ENCODE assay signal across 9 cellular contexts in the genomic region with DNA sequence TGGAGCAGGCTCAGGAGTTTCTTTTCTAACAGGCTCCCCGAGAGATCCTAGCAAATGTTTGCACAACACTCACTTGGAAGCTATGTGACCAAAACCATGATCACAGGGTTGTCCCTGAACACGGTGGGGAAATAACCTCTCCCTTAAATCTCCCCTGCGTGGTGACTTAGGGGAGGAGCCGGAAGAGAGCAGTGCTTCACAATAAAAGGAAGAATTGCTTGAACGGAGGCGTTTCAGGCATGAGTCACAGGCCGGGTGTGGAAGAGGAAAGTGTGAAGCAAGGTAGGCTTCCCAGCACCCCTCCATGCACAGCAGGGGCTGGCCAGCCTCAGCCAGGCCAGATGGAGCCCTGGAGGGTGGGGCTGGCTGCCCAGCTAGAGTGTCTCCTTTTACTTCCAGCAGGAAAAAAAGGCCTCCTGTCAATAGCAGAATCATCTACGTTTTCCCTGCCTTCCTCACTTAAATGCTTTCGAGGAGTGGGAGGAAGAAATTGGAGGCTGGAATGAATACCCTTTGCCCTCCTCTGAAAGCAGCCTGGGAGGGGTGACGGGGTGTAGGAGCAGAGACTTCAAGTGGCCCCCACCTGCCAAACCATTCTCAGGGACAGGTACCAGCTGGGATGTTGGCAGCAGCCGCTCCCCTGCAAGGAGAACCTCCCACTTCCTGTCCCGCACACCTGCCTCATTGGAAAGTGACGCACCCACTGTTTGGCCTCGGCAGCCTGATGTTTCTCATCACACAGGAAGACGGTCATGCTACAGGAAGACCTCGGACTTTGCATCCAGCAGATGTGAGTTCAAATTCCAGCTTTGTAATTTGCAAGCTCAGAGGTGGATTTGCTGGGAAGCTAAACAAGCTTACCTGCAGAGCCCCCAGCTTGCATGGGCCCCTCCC. TPM values are rescaled to one million over a fixed set of nuclear protein-coding genes. Genes with fewer than 3 reads are reported as not detected.
DNase-seq lines count a peak whose midpoint lies in the region; TF ChIP-seq lines count a peak whose summit lies in the region.
"Had no signal": no experiment of that assay in that cellular context is flagged by ENCODE, and none has a peak within 500 bp of the region (broad histone marks: within the 10 kb centered on the region; RNA-seq: fewer than 3 reads in every experiment).

No MANE protein-coding gene starts in this region.

- H3K9me3 ChIP-seq in MM.1S (replicated peaks; ENCODE audit: insufficient read depth, low read length) (no peaks in the 10 kb centered on the region), right atrium auricular region (no peaks in the 10 kb centered on the region), spleen (no peaks in the 10 kb centered on the region)

- H3K27me3 ChIP-seq in MM.1S (replicated peaks; ENCODE audit: insufficient read depth, low read length) = no peaks in the 10 kb centered on the region
- no peaks in the 10 kb centered on the region for H3K27me3 ChIP-seq in right atrium auricular region
- H3K27me3 ChIP-seq in spleen (replicated peaks in 1 of 7) = no peaks in the 10 kb centered on the region

- peak in 1 of 3 donors; percentile 22 for TF ChIP-seq POLR2A in spleen (IDR thresholded peaks at IDR 0.05)

- H3K79me2 ChIP-seq in MM.1S (ENCODE audit: low read length) = no peaks in the 10 kb centered on the region

- peak overlapping the region; percentile 74 for H3K4me3 Mint-ChIP-seq in activated naive CD8-positive, alpha-beta T cell treated with anti-CD3 and anti-CD28 coated beads for 36 hours

- H3K27ac ChIP-seq in MM.1S (ENCODE audit: low read length) (peak overlapping the region; percentile 32; the same call in 1 of the 2 replicates), right atrium auricular region (peak overlapping the region; percentile 35 to 40), spleen (peak overlapping the region; percentile 55 to 94 (median 84))
- H3K27ac ChIP-seq: SK-N-MC had no signal

- H3K4me2 ChIP-seq in MM.1S (ENCODE audit: low read depth, low read length) = peak overlapping the region; percentile 30

- peak overlapping the region; percentile 38; the same call in 1 of the 2 replicates for H2AFZ ChIP-seq in MM.1S (ENCODE audit: low read length)

- no peaks in the 10 kb centered on the region for H3F3A ChIP-seq in MM.1S (ENCODE audit: insufficient read depth, low read length)

- H3K4me3 ChIP-seq in MM.1S (ENCODE audit: low read length) (no peak overlapping the region), right atrium auricular region (no peak overlapping the region), spleen (peak overlapping the region in 5 of 8 donors; percentile 1 to 61 (median 15))
- H3K4me3 ChIP-seq: SK-N-MC had no signal

- H3K27me3 Mint-ChIP-seq in activated naive CD8-positive, alpha-beta T cell treated with anti-CD3 and anti-CD28 coated beads for 36 hours = no peaks in the 10 kb centered on the region

- peak overlapping the region; percentile 97 for H3K27ac Mint-ChIP-seq in activated naive CD8-positive, alpha-beta T cell treated with anti-CD3 and anti-CD28 coated beads for 36 hours

- H3K36me3 Mint-ChIP-seq in activated naive CD8-positive, alpha-beta T cell treated with anti-CD3 and anti-CD28 coated beads for 36 hours = peaks cover 2% of the 10 kb centered on the region

- H3K36me3 ChIP-seq in MM.1S (replicated peaks; ENCODE audit: insufficient read depth, low read length) (no peaks in the 10 kb centered on the region), right atrium auricular region (no peaks in the 10 kb centered on the region), spleen (no peaks in the 10 kb centered on the region)

- DNase-seq in DMS79 treated with DMSO at 0.1 percent for 48 hours (lab: John Stamatoyannopoulos, UW) = peak; percentile 77
- peak; percentile 91 for DNase-seq in H4 (ENCODE audit: low spot score)
- peak; percentile 45 for DNase-seq in MM.1S
- peak; percentile 72 for DNase-seq in SK-MEL-5 (ENCODE audit: low read depth, low spot score)
- DNase-seq in activated naive CD8-positive, alpha-beta T cell treated with anti-CD3 and anti-CD28 coated beads for 36 hours = peak; percentile 85
- DNase-seq in right atrium auricular region (ENCODE audit: low spot score) = peak; percentile 81
- peak; percentile 90 for DNase-seq in spleen
- no peak for DNase-seq in OCI-M2 (lab: John Stamatoyannopoulos, UW; ENCODE audit: unreplicated experiment)

- H3K4me1 ChIP-seq in MM.1S (ENCODE audit: low read length) = peaks cover 9% of the 10 kb centered on the region; the same call in 1 of the 2 replicates
- H3K4me1 ChIP-seq in right atrium auricular region = peaks cover 0 to 12% of the 10 kb centered on the region in 2 donors
- peaks cover 3 to 33% (median 22%) of the 10 kb centered on the region in 6 donors for H3K4me1 ChIP-seq in spleen

- in situ Hi-C loops in SK-MEL-5 (cut with HindIII; ENCODE audit: low pct_unique_long_range_greater_than_20kb, low sequenced_read_pairs) = no loop called here

- H3K4me1 Mint-ChIP-seq in activated naive CD8-positive, alpha-beta T cell treated with anti-CD3 and anti-CD28 coated beads for 36 hours = peaks cover 43% of the 10 kb centered on the region

- 8 to 15% (median 10%) methylated on average over 16 of the region's 16 CpGs for WGBS in spleen, 5 donors

- H3K9me3 Mint-ChIP-seq in activated naive CD8-positive, alpha-beta T cell treated with anti-CD3 and anti-CD28 coated beads for 36 hours = peaks cover 10% of the 10 kb centered on the region

- no peak overlapping the region for H3K9ac ChIP-seq in MM.1S (ENCODE audit: low read length)

- intact Hi-C loops in spleen (cut with DNase I; ENCODE audit: low total_unique reads) = no loop called here

- no peak for TF ChIP-seq CTCF in MM.1S (IDR thresholded peaks at IDR 0.05; ENCODE audit: low read length)
- no peak for TF ChIP-seq CTCF in right atrium auricular region (IDR thresholded peaks at IDR 0.05)
- TF ChIP-seq CTCF in spleen (IDR thresholded peaks at IDR 0.05 in 8 of 11, conservative IDR thresholded peaks at IDR 0.05 in 3 of 11) = peak in 1 of 11 experiments; percentile 19

- no peaks in the 10 kb centered on the region for H4K20me1 ChIP-seq in MM.1S (ENCODE audit: insufficient read depth, low read length)

- no peaks in the 10 kb centered on the region for H3K9me2 ChIP-seq in MM.1S (replicated peaks; ENCODE audit: insufficient read depth, low read length)

RNA-seq across cellular contexts. Expression of gene PPP2R5C, which starts 30.1 kb away (rescaled TPM):
- 70.7 and 101 TPM in 2 replicates for total RNA-seq in H4 (2014; rRNA removed; shearing (Covaris generic))
- total RNA-seq in SK-MEL-5 (2014; rRNA removed; shearing (Covaris generic)) = 216 and 235 TPM in 2 replicates
- 130 and 163 TPM in 2 replicates for polyA plus RNA-seq in SK-MEL-5 (2015; cell fraction: cytosol; rRNA removed)
- polyA plus RNA-seq in SK-MEL-5 (2015; cell fraction: nucleus; rRNA removed) = 118 and 121 TPM in 2 replicates
- total RNA-seq in activated naive CD8-positive, alpha-beta T cell treated with anti-CD3 and anti-CD28 coated beads for 36 hours = 100 to 1,000 TPM; 209 to 221 TPM
- total RNA-seq in right atrium auricular region = 10 to 100 TPM; 82.2 to 82.9 TPM
- total RNA-seq in spleen = 100 to 1,000 TPM; 193 to 322 (median 219) TPM
- 10 to 100 TPM; 80.8 to 95.3 (median 84.4) TPM for polyA plus RNA-seq in spleen

Comparison
In these comparisons a context has a peak if more than half of its experiments do, and no peak if none do; other contexts are left out.
1. H3K27ac ChIP-seq: peak in every context shown above with its lines; median percentile 84 in spleen; 38 in right atrium auricular region; 32 in MM.1S.
2. H3K4me3 ChIP-seq: peak in spleen (5 of 8); none in MM.1S (single experiment) and right atrium auricular region (0 of 2).